Comparison of ENCODE assay signal across 26 cellular contexts in genomic region chr3:161401389-161401788, GRCh38. TPM values are rescaled to one million over a fixed set of nuclear protein-coding genes. Genes with fewer than 3 reads are reported as not detected.
"Had no signal": no experiment of that assay in that cellular context is flagged by ENCODE, and none has a peak within 500 bp of the region (broad histone marks: within the 10 kb centered on the region; RNA-seq: fewer than 3 reads in every experiment).

No MANE protein-coding gene starts in this region.

- H3K4me1 ChIP-seq: left lung, tibial nerve, uterus had no signal

- H3K4me1 Mint-ChIP-seq: activated B cell treated with CpG ODN at 0.5 μM for 24 hours had no signal

- H3K27ac ChIP-seq: brain microvascular endothelial cell, epithelial cell of prostate, left lung, tibial nerve, uterus had no signal

- ATAC-seq: activated CD8-positive, alpha-beta T cell treated with anti-CD3 and anti-CD28 coated beads, Interleukin-2, amount 10 ng/mL, durations not matched to agents 7 days and 5 days; activated naive CD4-positive, alpha-beta T cell treated with anti-CD3 and anti-CD28 coated beads, Interleukin-2, amount 50 U/mL, for 72 hours; activated T-cell treated with anti-CD3 and anti-CD28 coated beads, Interleukin-2, amount 50 U/mL, for 72 hours; effector memory CD8-positive, alpha-beta T cell; left lung; natural killer cell had no signal

- H3K4me3 Mint-ChIP-seq: activated B cell treated with CpG ODN at 0.5 μM for 24 hours; activated CD8-positive, alpha-beta T cell treated with anti-CD3 and anti-CD28 coated beads, Interleukin-2, amount 10 ng/mL, durations not matched to agents 7 days and 5 days; activated T-cell treated with anti-CD3 and anti-CD28 coated beads, Interleukin-2, amount 50 U/mL, for 72 hours; dendritic cell treated with granulocyte-macrophage colony-stimulating factor and Interleukin-4, amounts not matched to agents 40 ng/mL and 50 ng/mL, for 4 days; effector memory CD8-positive, alpha-beta T cell; natural killer cell; T-helper 2 cell treated with Interferon-gamma antibody and Interleukin-4, amounts not matched to agents 5 μg/mL and 100 μg/mL, for 36 hours had no signal

- H3K9me3 ChIP-seq: left lung, uterus had no signal

- H3K36me3 ChIP-seq: brain microvascular endothelial cell, left lung, tibial nerve, uterus had no signal

- H3K27ac Mint-ChIP-seq: activated B cell treated with CpG ODN at 0.5 μM for 24 hours; activated CD8-positive, alpha-beta T cell treated with anti-CD3 and anti-CD28 coated beads, Interleukin-2, amount 10 ng/mL, durations not matched to agents 7 days and 5 days; activated naive CD4-positive, alpha-beta T cell treated with anti-CD3 and anti-CD28 coated beads, Interleukin-2, amount 50 U/mL, for 72 hours; activated T-cell treated with anti-CD3 and anti-CD28 coated beads, Interleukin-2, amount 50 U/mL, for 72 hours; dendritic cell treated with granulocyte-macrophage colony-stimulating factor and Interleukin-4, amounts not matched to agents 40 ng/mL and 50 ng/mL, for 4 days; effector memory CD8-positive, alpha-beta T cell; natural killer cell; T-helper 2 cell treated with Interferon-gamma antibody and Interleukin-4, amounts not matched to agents 5 μg/mL and 100 μg/mL, for 36 hours had no signal

- DNase-seq: activated B cell treated with CpG ODN at 0.5 μM for 24 hours; activated CD4-positive, alpha-beta T cell treated with anti-CD3 and anti-CD28 coated beads for 48 hours; activated CD8-positive, alpha-beta memory T cell treated with anti-CD3 and anti-CD28 coated beads, Interleukin-2, amount 50 U/mL, for 4 hours; activated CD8-positive, alpha-beta T cell treated with anti-CD3 and anti-CD28 coated beads, Interleukin-2, amount 10 ng/mL, durations not matched to agents 7 days and 5 days; activated gamma-delta T cell; activated T-cell treated with anti-CD3 and anti-CD28 coated beads, Interleukin-2, amount 50 U/mL, for 72 hours; amygdala; brain microvascular endothelial cell; cerebellar nuclear complex; effector memory CD8-positive, alpha-beta T cell; islet precursor cell; left lung; mesendoderm; natural killer cell; nucleus accumbens; posterior cingulate gyrus; retina; stimulated activated CD4-positive, alpha-beta T cell treated with anti-CD3 and anti-CD28 coated beads, Interleukin-4, amount 100 ng/mL, for 24 hours; stimulated activated naive CD4-positive, alpha-beta T cell treated with Interleukin-2 at 50 U/mL for 16 hours; substantia nigra; uterus had no signal

- H3K9me3 Mint-ChIP-seq: effector memory CD8-positive, alpha-beta T cell; natural killer cell had no signal

- H3K4me3 ChIP-seq: left lung, tibial nerve, uterus had no signal

- H3K27me3 ChIP-seq: brain microvascular endothelial cell, left lung, tibial nerve, uterus had no signal

RNA-seq across cellular contexts. Expression of gene SPTSSB, which starts 30.1 kb away (rescaled TPM):
- total RNA-seq: activated B cell treated with CpG ODN at 0.5 μM for 24 hours; activated CD8-positive, alpha-beta T cell treated with anti-CD3 and anti-CD28 coated beads, Interleukin-2, amount 10 ng/mL, durations not matched to agents 7 days and 5 days; activated naive CD4-positive, alpha-beta T cell treated with anti-CD3 and anti-CD28 coated beads, Interleukin-2, amount 50 U/mL, for 72 hours; activated T-cell treated with anti-CD3 and anti-CD28 coated beads, Interleukin-2, amount 50 U/mL, for 72 hours; left lung had no signal
